ENCODE assay signal across 13 cellular contexts in the genomic region with DNA sequence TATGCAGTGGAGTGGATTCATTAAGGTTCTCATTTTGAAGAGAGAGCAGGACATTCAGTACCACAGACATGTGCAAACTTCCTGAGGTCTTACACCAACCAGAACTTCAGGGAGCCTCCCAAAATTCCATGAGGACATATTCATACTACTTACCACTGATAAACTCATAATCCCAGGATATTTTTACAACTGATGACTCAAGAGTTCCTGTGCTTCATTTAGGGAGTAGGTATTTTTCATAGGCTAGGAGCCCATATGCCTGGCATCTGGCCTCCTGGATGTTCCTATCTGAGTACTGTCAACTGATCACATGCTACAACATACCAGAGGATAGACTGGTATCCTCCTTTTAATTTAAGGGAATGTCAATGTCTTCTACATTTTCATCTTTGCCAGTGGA.
"Had no signal": no experiment of that assay in that cellular context is flagged by ENCODE, and none has a peak within 500 bp of the region (broad histone marks: within the 10 kb centered on the region; RNA-seq: fewer than 3 reads in every experiment).

No MANE protein-coding gene starts in this region.

- FAIRE-seq: TTC549 had no signal

- H3K27ac Mint-ChIP-seq: activated naive CD4-positive, alpha-beta T cell treated with anti-CD3 and anti-CD28 coated beads, Interleukin-2, amount 50 U/mL, for 24 hours; brain; naive thymus-derived CD4-positive, alpha-beta T cell; T-helper 17 cell had no signal

- H3K27ac ChIP-seq: skin epidermis, uterus had no signal

- H3K36me3 ChIP-seq: uterus had no signal

- H3K4me3 Mint-ChIP-seq: activated naive CD4-positive, alpha-beta T cell treated with anti-CD3 and anti-CD28 coated beads, Interleukin-2, amount 50 U/mL, for 24 hours; brain; naive thymus-derived CD4-positive, alpha-beta T cell; T-helper 17 cell had no signal

- H3K27me3 ChIP-seq: uterus had no signal

- H3K27me3 Mint-ChIP-seq: activated naive CD4-positive, alpha-beta T cell treated with anti-CD3 and anti-CD28 coated beads, Interleukin-2, amount 50 U/mL, for 24 hours; brain; naive thymus-derived CD4-positive, alpha-beta T cell; T-helper 17 cell had no signal

- H3K9me3 Mint-ChIP-seq: activated naive CD4-positive, alpha-beta T cell treated with anti-CD3 and anti-CD28 coated beads, Interleukin-2, amount 50 U/mL, for 24 hours had no signal

- ATAC-seq: activated CD4-positive, CD25-positive, alpha-beta regulatory T cell treated with anti-CD3 and anti-CD28 coated beads, Interleukin-2, amount 50 U/mL, for 24 hours; left cardiac atrium; naive thymus-derived CD4-positive, alpha-beta T cell; T-helper 17 cell had no signal

- H3K4me1 ChIP-seq: uterus had no signal

- H3K4me3 ChIP-seq: lung, skin epidermis, uterus had no signal

- H3K4me1 Mint-ChIP-seq: activated naive CD4-positive, alpha-beta T cell treated with anti-CD3 and anti-CD28 coated beads, Interleukin-2, amount 50 U/mL, for 24 hours; naive thymus-derived CD4-positive, alpha-beta T cell; T-helper 17 cell had no signal

- H3K36me3 Mint-ChIP-seq: activated naive CD4-positive, alpha-beta T cell treated with anti-CD3 and anti-CD28 coated beads, Interleukin-2, amount 50 U/mL, for 24 hours; brain; naive thymus-derived CD4-positive, alpha-beta T cell had no signal

- DNase-seq: amygdala; hypothalamus; left cardiac atrium; naive thymus-derived CD4-positive, alpha-beta T cell; stimulated activated CD4-positive, alpha-beta T cell treated with anti-CD3 and anti-CD28 coated beads, Interleukin-4, amount 100 ng/mL, for 4 hours; T-helper 17 cell; uterus had no signal
